Comparison of ENCODE assay signal across 1 cellular context in the genomic region with DNA sequence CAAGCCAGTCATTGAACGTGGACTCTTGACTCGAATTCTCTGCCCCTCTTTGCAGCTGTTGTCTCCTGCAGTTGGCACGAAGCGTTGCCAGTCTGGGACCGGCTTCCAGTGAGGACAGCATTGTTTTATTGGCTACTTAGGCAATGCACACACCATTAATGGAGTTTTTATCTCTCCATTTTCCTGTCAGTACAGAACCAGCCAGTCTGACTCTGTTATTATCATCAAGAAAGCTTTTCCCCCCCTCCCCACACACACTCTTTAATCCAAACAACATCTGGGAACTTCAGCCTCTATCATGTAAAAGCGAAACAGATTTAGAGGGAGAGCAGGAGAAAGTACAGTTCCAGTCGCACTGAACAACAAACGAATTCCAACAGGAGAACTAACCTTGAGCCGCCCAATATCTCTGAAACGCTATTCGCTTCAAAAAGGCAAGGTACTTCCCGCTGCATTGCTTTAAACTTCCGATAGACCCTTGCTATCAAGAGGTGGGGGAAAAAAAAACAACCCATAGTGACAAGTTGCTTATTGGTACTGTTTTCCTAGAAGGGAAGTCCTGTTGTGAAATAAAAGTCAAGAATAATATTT.
TF ChIP-seq lines count a peak whose summit lies in the region.

No MANE protein-coding gene starts in this region.

TF ChIP-seq in SK-N-SH, 30 proteins besides CTCF, POLR2A, EP300 and RAD21 (continued from another document):
- TF ChIP-seq GABPA (IDR thresholded peaks at IDR 0.05; ENCODE audit: low read depth) (no peak), POLR2AphosphoS5 (IDR thresholded peaks at IDR 0.05; ENCODE audit: low read depth, low read length) (0 out of 2 replicates have a peak, but pooled peaks have one; percentile 40), FOXJ3 (CRISPR knock-in tag; IDR thresholded peaks at IDR 0.05) (peak; percentile 67), SMC3 (IDR thresholded peaks at IDR 0.05; ENCODE audit: low read depth, low read length) (no peak), GATA2 (CRISPR knock-in tag; IDR thresholded peaks at IDR 0.05) (peak; percentile 83), ELF1 (IDR thresholded peaks at IDR 0.05) (no peak), RXRA (IDR thresholded peaks at IDR 0.05; ENCODE audit: borderline replicate concordance, low read depth) (no peak)
- TF ChIP-seq, protein P1, sequence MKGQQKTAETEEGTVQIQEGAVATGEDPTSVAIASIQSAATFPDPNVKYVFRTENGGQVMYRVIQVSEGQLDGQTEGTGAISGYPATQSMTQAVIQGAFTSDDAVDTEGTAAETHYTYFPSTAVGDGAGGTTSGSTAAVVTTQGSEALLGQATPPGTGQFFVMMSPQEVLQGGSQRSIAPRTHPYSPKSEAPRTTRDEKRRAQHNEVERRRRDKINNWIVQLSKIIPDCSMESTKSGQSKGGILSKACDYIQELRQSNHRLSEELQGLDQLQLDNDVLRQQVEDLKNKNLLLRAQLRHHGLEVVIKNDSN (IDR thresholded peaks at IDR 0.05; ENCODE audit: borderline replicate concordance, low read depth) = no peak
